ENCODE assay signal across 17 cellular contexts in the genomic region with DNA sequence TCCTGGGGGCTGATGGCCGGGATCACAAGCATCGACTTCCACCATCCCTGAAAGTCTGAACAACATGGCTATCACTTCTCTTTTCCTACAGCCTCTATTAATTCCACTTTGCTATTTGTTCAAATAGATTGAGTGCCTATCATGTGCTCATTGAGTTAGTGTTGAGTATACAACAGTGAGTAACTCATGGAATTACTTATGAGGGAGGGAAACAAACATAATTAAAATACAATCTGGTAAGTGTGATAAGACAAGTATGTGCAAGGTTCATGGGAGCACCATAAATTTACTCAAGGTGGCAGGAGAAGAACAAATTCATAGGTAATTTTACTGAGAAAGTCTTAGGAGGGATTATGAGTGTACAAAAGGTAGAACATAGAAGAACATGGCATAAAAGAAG.
DNase-seq lines count a peak whose midpoint lies in the region; ATAC-seq and TF ChIP-seq lines count a peak whose summit lies in the region.
"Had no signal": no experiment of that assay in that cellular context is flagged by ENCODE, and none has a peak within 500 bp of the region (broad histone marks: within the 10 kb centered on the region; RNA-seq: fewer than 3 reads in every experiment).

No MANE protein-coding gene starts in this region.

- H3K27me3 ChIP-seq in ascending aorta (no peaks in the 10 kb centered on the region), thoracic aorta (replicated peaks; ENCODE audit: insufficient read depth) (no peaks in the 10 kb centered on the region)
- H3K27me3 ChIP-seq: BE2C had no signal

- no peaks in the 10 kb centered on the region for H3K36me3 ChIP-seq in ascending aorta
- no peaks in the 10 kb centered on the region for H3K36me3 ChIP-seq in mucosa of descending colon (ENCODE audit: low read depth)
- no peaks in the 10 kb centered on the region for H3K36me3 ChIP-seq in thoracic aorta
- H3K36me3 ChIP-seq: BE2C had no signal

- peak; percentile 62 for ATAC-seq in mucosa of descending colon
- ATAC-seq in thoracic aorta (ENCODE audit: insufficient number of reproducible peaks, low FRiP score, low read depth) = no peak
- no peak for ATAC-seq in GM18868 (IDR thresholded peaks at IDR 0.05; ENCODE audit: unreplicated experiment)
- ATAC-seq: A549 had no signal

- H3K4me1 ChIP-seq in ascending aorta (peaks cover 3 to 33% of the 10 kb centered on the region in 2 donors), mucosa of descending colon (ENCODE audit: low read depth) (peaks cover 24% of the 10 kb centered on the region), thoracic aorta (ENCODE audit: control insufficient read depth in 1 of 2, low read depth in 2 of 2) (peaks cover 32 to 53% of the 10 kb centered on the region in 2 donors)
- H3K4me1 ChIP-seq: BE2C had no signal

- TF ChIP-seq CTCF in ascending aorta (IDR thresholded peaks at IDR 0.05) = no peak
- no peak for TF ChIP-seq CTCF in mucosa of descending colon (IDR thresholded peaks at IDR 0.05)
- TF ChIP-seq CTCF in thoracic aorta (IDR thresholded peaks at IDR 0.05) = no peak

- in situ Hi-C loops in G401 (cut with HindIII; ENCODE audit: low sequenced_read_pairs) = no loop called here

- intact Hi-C loops in ascending aorta (cut with DNase I) (loop anchor here (5.0 kb wide), 1 partner anchor 41 kb away; no protein-coding TSS in a partner anchor), mucosa of descending colon (cut with DNase I, micrococcal nuclease) (loop anchor here in 1 of 2 donors (10.0 kb wide), 1 partner anchor 279 kb away; no protein-coding TSS in a partner anchor)

- no peaks in the 10 kb centered on the region for H3K9me3 ChIP-seq in ascending aorta
- no peaks in the 10 kb centered on the region for H3K9me3 ChIP-seq in mucosa of descending colon
- no peaks in the 10 kb centered on the region for H3K9me3 ChIP-seq in thoracic aorta
- H3K9me3 ChIP-seq: A549, BE2C had no signal

- H3K27ac ChIP-seq in ascending aorta (peak overlapping the region; percentile 77 to 91), thoracic aorta (peak overlapping the region; percentile 62 to 76)
- H3K27ac ChIP-seq: A549, C4-2B, HL-60 had no signal

- DNase-seq in ascending aorta (ENCODE audit: low spot score in 2 of 2) (no peak), mucosa of descending colon (no peak), thoracic aorta (ENCODE audit: low spot score) (no peak), SK-N-DZ (ENCODE audit: low spot score) (no peak), G401 (ENCODE audit: low spot score) (no peak), NCI-H2196 (lab: John Stamatoyannopoulos, UW; ENCODE audit: unreplicated experiment) (no peak)
- DNase-seq: BE2C; CD4-positive, alpha-beta memory T cell; DMS153; DND-41; GF-D8; HCEC 1CT; HFFc6 had no signal

- no peak overlapping the region for H3K4me3 ChIP-seq in ascending aorta
- H3K4me3 ChIP-seq in mucosa of descending colon = no peak overlapping the region
- H3K4me3 ChIP-seq in thoracic aorta = no peak overlapping the region
- H3K4me3 ChIP-seq: A549 had no signal
